Comparison of ENCODE assay signal across 13 cellular contexts in the genomic region with DNA sequence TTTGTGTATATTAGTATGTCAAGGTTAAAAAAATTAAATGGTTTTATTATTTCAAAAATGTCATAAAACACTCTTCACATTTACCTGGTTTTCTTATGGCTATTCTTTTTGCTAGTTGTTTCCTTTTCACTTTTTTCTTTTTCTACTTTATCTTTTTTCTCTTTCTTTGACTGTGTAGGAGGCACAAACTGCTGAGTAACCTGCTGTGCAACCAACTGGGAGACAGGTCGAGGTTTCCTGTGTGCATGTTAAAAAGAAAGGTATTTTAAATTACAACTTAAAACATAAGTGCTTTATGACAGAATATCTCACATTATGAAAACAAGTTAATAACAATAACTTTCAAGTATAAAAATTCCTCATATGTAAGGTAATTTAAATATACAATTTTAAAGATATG.
"Had no signal": no experiment of that assay in that cellular context is flagged by ENCODE, and none has a peak within 500 bp of the region (broad histone marks: within the 10 kb centered on the region; RNA-seq: fewer than 3 reads in every experiment).

No MANE protein-coding gene starts in this region.

- H3K27me3 Mint-ChIP-seq: activated CD4-positive, alpha-beta T cell treated with anti-CD3 and anti-CD28 coated beads, Interleukin-2, amount 10 ng/mL, durations not matched to agents 24 days and 14 days; dendritic cell treated with granulocyte-macrophage colony-stimulating factor and Interleukin-4, amounts not matched to agents 40 ng/mL and 50 ng/mL, for 4 days; progenitor cell of endocrine pancreas; stimulated activated naive B cell treated with anti-CD40 and anti-IgM and Interleukin-4, amounts not matched to agents 10 μg/mL and 1 μg/mL and 100 μg/mL, for 72 hours had no signal

- H3K9me3 Mint-ChIP-seq: activated CD4-positive, alpha-beta T cell treated with anti-CD3 and anti-CD28 coated beads, Interleukin-2, amount 10 ng/mL, durations not matched to agents 24 days and 14 days; dendritic cell treated with granulocyte-macrophage colony-stimulating factor and Interleukin-4, amounts not matched to agents 40 ng/mL and 50 ng/mL, for 4 days; stimulated activated naive B cell treated with anti-CD40 and anti-IgM and Interleukin-4, amounts not matched to agents 10 μg/mL and 1 μg/mL and 100 μg/mL, for 72 hours had no signal

- H3K4me1 ChIP-seq: suprapubic skin, upper lobe of right lung had no signal

- H3K27me3 ChIP-seq: hepatocyte, suprapubic skin, upper lobe of right lung had no signal

- H3K4me3 Mint-ChIP-seq: activated CD4-positive, alpha-beta T cell treated with anti-CD3 and anti-CD28 coated beads, Interleukin-2, amount 10 ng/mL, durations not matched to agents 24 days and 14 days; activated naive CD4-positive, alpha-beta T cell treated with anti-CD3 and anti-CD28 coated beads for 36 hours; dendritic cell treated with granulocyte-macrophage colony-stimulating factor and Interleukin-4, amounts not matched to agents 40 ng/mL and 50 ng/mL, for 4 days; stimulated activated naive B cell treated with anti-CD40 and anti-IgM and Interleukin-4, amounts not matched to agents 10 μg/mL and 1 μg/mL and 100 μg/mL, for 72 hours had no signal

- H3K4me2 ChIP-seq: hepatocyte had no signal

- H2AFZ ChIP-seq: hepatocyte had no signal

- H3K79me2 ChIP-seq: hepatocyte had no signal

- H3K27ac ChIP-seq: hepatocyte, suprapubic skin, upper lobe of right lung, VCaP had no signal

- H3K9me3 ChIP-seq: suprapubic skin, upper lobe of right lung had no signal

- H3K27ac Mint-ChIP-seq: activated CD4-positive, alpha-beta T cell treated with anti-CD3 and anti-CD28 coated beads, Interleukin-2, amount 10 ng/mL, durations not matched to agents 24 days and 14 days; activated naive CD4-positive, alpha-beta T cell treated with anti-CD3 and anti-CD28 coated beads for 36 hours; dendritic cell treated with granulocyte-macrophage colony-stimulating factor and Interleukin-4, amounts not matched to agents 40 ng/mL and 50 ng/mL, for 4 days; progenitor cell of endocrine pancreas; stimulated activated naive B cell treated with anti-CD40 and anti-IgM and Interleukin-4, amounts not matched to agents 10 μg/mL and 1 μg/mL and 100 μg/mL, for 72 hours had no signal

- H3K4me3 ChIP-seq: hepatocyte, suprapubic skin, upper lobe of right lung had no signal

- DNase-seq: activated CD4-positive, alpha-beta T cell treated with anti-CD3 and anti-CD28 coated beads, Interleukin-2, amount 10 ng/mL, durations not matched to agents 24 days and 14 days; activated naive CD4-positive, alpha-beta T cell treated with anti-CD3 and anti-CD28 coated beads for 36 hours; central memory CD4-positive, alpha-beta T cell; midbrain; occipital lobe; right cardiac atrium; stimulated activated naive B cell treated with anti-CD40 and anti-IgM and Interleukin-4, amounts not matched to agents 10 μg/mL and 1 μg/mL and 100 μg/mL, for 72 hours; upper lobe of right lung had no signal

- ATAC-seq: right cardiac atrium; stimulated activated naive B cell treated with anti-CD40 and anti-IgM and Interleukin-4, amounts not matched to agents 10 μg/mL and 1 μg/mL and 100 μg/mL, for 72 hours; upper lobe of right lung had no signal
